22 cellular contexts compared by ENCODE assay signal in the genomic region with DNA sequence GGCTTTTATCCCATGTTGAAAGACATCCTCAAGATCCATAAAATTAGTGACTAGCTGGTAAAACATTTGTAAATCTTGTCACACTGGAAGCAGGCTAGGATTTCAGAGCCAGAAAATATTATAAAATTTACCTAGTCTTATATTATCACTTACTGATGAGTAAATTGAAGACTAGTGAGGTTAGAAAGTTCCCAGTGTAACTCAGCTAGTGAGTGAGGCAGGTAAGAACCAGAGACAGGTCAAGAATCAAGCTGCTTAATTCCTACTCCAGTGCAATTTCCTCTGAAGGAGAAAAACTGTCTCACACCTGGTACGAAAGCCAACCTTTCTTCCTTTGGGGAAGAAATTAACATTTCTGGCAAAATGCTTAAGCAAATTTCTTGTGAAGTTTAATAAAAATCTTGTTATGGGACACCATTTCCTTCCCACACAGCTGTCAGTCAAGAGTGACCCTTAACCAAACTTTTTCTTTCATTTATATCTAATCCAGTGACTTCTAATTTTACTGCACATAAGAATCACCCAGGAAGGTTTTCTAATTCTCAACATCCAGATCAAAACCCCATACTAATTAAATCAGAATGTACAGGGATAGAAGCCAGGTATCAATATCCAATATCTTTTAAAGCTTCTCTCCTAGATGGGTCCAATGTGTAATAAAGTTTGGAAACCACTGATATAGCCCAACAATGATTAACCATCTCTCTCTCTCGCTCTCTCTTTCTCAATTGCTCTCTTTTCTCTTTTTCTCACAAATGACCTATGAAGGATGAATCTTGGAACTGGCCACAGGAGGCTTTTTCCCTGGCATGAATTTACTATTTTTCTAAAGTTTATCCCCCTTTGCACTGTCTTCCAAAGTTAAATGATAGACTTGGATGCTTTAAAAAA.
DNase-seq lines count a peak whose midpoint lies in the region; ATAC-seq and TF ChIP-seq lines count a peak whose summit lies in the region.
"Had no signal": no experiment of that assay in that cellular context is flagged by ENCODE, and none has a peak within 500 bp of the region (broad histone marks: within the 10 kb centered on the region; RNA-seq: fewer than 3 reads in every experiment).

No MANE protein-coding gene starts in this region.

- intact Hi-C loops in breast epithelium (cut with DNase I; ENCODE audit: low total_unique reads) (no loop called here), lower lobe of right lung (cut with DNase I) (no loop called here)

- H3K36me3 ChIP-seq in Loucy (ENCODE audit: insufficient read depth, low read length): no peaks in the 10 kb centered on the region
- no peaks in the 10 kb centered on the region for H3K36me3 ChIP-seq in breast epithelium
- no peaks in the 10 kb centered on the region for H3K36me3 ChIP-seq in lower lobe of right lung
- H3K36me3 ChIP-seq: sigmoid colon, thoracic aorta had no signal

- TF ChIP-seq CTCF in Loucy (conservative IDR thresholded peaks at IDR 0.05; ENCODE audit: low read length) (no peak), breast epithelium (IDR thresholded peaks at IDR 0.05) (no peak), lower lobe of right lung (IDR thresholded peaks at IDR 0.05) (no peak)

- no peaks in the 10 kb centered on the region for H4K20me1 ChIP-seq in Loucy (ENCODE audit: insufficient read depth, low read length, poor library complexity, severe bottlenecking)

- H3K4me1 ChIP-seq in Loucy (ENCODE audit: insufficient read depth, low read length, poor library complexity, severe bottlenecking) (no peaks in the 10 kb centered on the region), breast epithelium (no peaks in the 10 kb centered on the region), lower lobe of right lung (no peaks in the 10 kb centered on the region)
- H3K4me1 ChIP-seq: sigmoid colon had no signal

- peak; percentile 73 for ATAC-seq in GM18909 (IDR thresholded peaks at IDR 0.05; ENCODE audit: poor library complexity, unreplicated experiment)
- ATAC-seq in GM21619 (IDR thresholded peaks at IDR 0.05; ENCODE audit: unreplicated experiment): peak; percentile 56
- ATAC-seq in HG02973 (IDR thresholded peaks at IDR 0.05; ENCODE audit: unreplicated experiment): peak; percentile 61
- ATAC-seq in lower lobe of right lung: no peak
- ATAC-seq: activated CD8-positive, alpha-beta T cell treated with anti-CD3 and anti-CD28 coated beads, Interleukin-2, amount 10 ng/mL, durations not matched to agents 7 days and 5 days; mucosa of descending colon; stimulated activated memory B cell treated with anti-CD40 and anti-IgM and Interleukin-4, amounts not matched to agents 10 μg/mL and 1 μg/mL and 100 μg/mL, for 72 hours had no signal

- no peaks in the 10 kb centered on the region for H3K27me3 ChIP-seq in Loucy (ENCODE audit: insufficient read depth, low read length, poor library complexity, severe bottlenecking)
- no peaks in the 10 kb centered on the region for H3K27me3 ChIP-seq in breast epithelium
- no peaks in the 10 kb centered on the region for H3K27me3 ChIP-seq in lower lobe of right lung (ENCODE audit: low read depth)
- H3K27me3 ChIP-seq: sigmoid colon had no signal

- H3K79me2 ChIP-seq in Loucy (ENCODE audit: insufficient read depth, low read length): no peaks in the 10 kb centered on the region

- H3K9ac ChIP-seq in Loucy (ENCODE audit: low read depth, low read length, poor library complexity, severe bottlenecking): no peak overlapping the region

- H3K9me3 ChIP-seq in Loucy (ENCODE audit: insufficient read depth, low read depth, low read length) (no peaks in the 10 kb centered on the region), breast epithelium (no peaks in the 10 kb centered on the region), lower lobe of right lung (no peaks in the 10 kb centered on the region)
- H3K9me3 ChIP-seq: mucosa of descending colon, sigmoid colon, thoracic aorta had no signal

- no peaks in the 10 kb centered on the region for H3F3A ChIP-seq in Loucy (ENCODE audit: low read depth)

- H3K4me3 ChIP-seq in Loucy (ENCODE audit: low read length, poor library complexity, severe bottlenecking) (no peak overlapping the region), breast epithelium (no peak overlapping the region), lower lobe of right lung (no peak overlapping the region)
- H3K4me3 ChIP-seq: mucosa of descending colon, sigmoid colon, thoracic aorta had no signal

- H3K4me2 ChIP-seq in Loucy (ENCODE audit: low read depth, low read length, poor library complexity, severe bottlenecking): no peak overlapping the region

- peak overlapping the region; percentile 4; the same call in 1 of the 2 replicates for H2AFZ ChIP-seq in Loucy (ENCODE audit: low read length)

- TF ChIP-seq POLR2A in breast epithelium (IDR thresholded peaks at IDR 0.05): no peak

- no peak overlapping the region for H3K27ac ChIP-seq in breast epithelium
- H3K27ac ChIP-seq in lower lobe of right lung: no peak overlapping the region
- H3K27ac ChIP-seq: sigmoid colon, thoracic aorta had no signal

- no peaks in the 10 kb centered on the region for H3K9me2 ChIP-seq in Loucy (replicated peaks; ENCODE audit: low read depth, low read length)

- DNase-seq in breast epithelium (ENCODE audit: low spot score in 2 of 2) (no peak), Kasumi-1 (lab: John Stamatoyannopoulos, UW) (no peak), globus pallidus (ENCODE audit: low spot score) (no peak), lower lobe of right lung (no peak)
- DNase-seq: activated CD4-positive, CD25-positive, alpha-beta regulatory T cell; activated CD8-positive, alpha-beta T cell treated with anti-CD3 and anti-CD28 coated beads, Interleukin-2, amount 10 ng/mL, durations not matched to agents 7 days and 5 days; activated naive CD4-positive, alpha-beta T cell treated with anti-CD3 and anti-CD28 coated beads for 36 hours; activated T-cell treated with anti-CD3 and anti-CD28 coated beads, Interleukin-2, amount 50 U/mL, for 24 hours; dermis blood vessel endothelial cell; DMS 273 treated with DMSO at 0.1 percent for 48 hours; mucosa of descending colon; NCI-H1417 treated with DMSO at 0.1 percent for 48 hours; NCI-H2107; NCI-H524; RPMI8226; sigmoid colon had no signal

Comparison
In these comparisons a context has a peak if more than half of its experiments do, and no peak if none do; other contexts are left out.
1. ATAC-seq: peak in GM18909 (single experiment), GM21619 (single experiment) and HG02973 (single experiment); none in lower lobe of right lung (0 of 2).